Comparison of ENCODE assay signal across 9 cellular contexts in genomic region chr1:160544647-160545046, GRCh38. TPM values are rescaled to one million over a fixed set of nuclear protein-coding genes. Genes with fewer than 3 reads are reported as not detected.
DNase-seq lines count a peak whose midpoint lies in the region; ATAC-seq and TF ChIP-seq lines count a peak whose summit lies in the region.
"Had no signal": no experiment of that assay in that cellular context is flagged by ENCODE, and none has a peak within 500 bp of the region (broad histone marks: within the 10 kb centered on the region; RNA-seq: fewer than 3 reads in every experiment).

No MANE protein-coding gene starts in this region.

- peak overlapping the region; percentile 86 for H3K27ac Mint-ChIP-seq in CD8-positive, alpha-beta T cell
- peak overlapping the region; percentile 42 for H3K27ac Mint-ChIP-seq in activated T-helper 1 cell treated with anti-CD3 and anti-CD28 coated beads, Interleukin-12 subunit alpha, Interleukin-12 subunit beta, Interleukin-2, Interleukin-4 antibody, amounts not matched to agents 30 ng/mL and 10 ng/mL and 1 ng/mL, durations not matched to agents 14 hours and 24 hours and 36 hours

- intact Hi-C loops in CD8-positive, alpha-beta T cell (cut with DNase I, micrococcal nuclease): loop anchor here (1.0 to 10.0 kb wide), 6 partner anchors 33 to 200 kb away; partner anchors contain the start of genes CD84 (in 1 of the 2), COPA (in 1 of the 2) and NCSTN (in 1 of the 2)
- intact Hi-C loops in HCT116 (cut with micrococcal nuclease): no loop called here
- intact Hi-C loops in activated T-helper 1 cell treated with anti-CD3 and anti-CD28 coated beads, Interleukin-12 subunit alpha, Interleukin-12 subunit beta, Interleukin-2, Interleukin-4 antibody, amounts not matched to agents 30 ng/mL and 10 ng/mL and 1 ng/mL, durations not matched to agents 14 hours and 24 hours and 36 hours (cut with micrococcal nuclease): loop anchor here (1.0 kb wide), 2 partner anchors 63 to 116 kb away; no protein-coding TSS in a partner anchor

- BruUV-seq in HCT116 (replicated peaks; lab: Mats Ljungman, UMichigan): no TSS peak

- H3K9me3 ChIP-seq in CD8-positive, alpha-beta T cell (ENCODE audit: low read length): no peaks in the 10 kb centered on the region
- no peaks in the 10 kb centered on the region for H3K9me3 ChIP-seq in HCT116 (ENCODE audit: control insufficient read depth in 1 of 2, insufficient read depth in 1 of 2, low read depth in 1 of 2, low read length in 2 of 2)

- H3K27ac ChIP-seq in CD8-positive, alpha-beta T cell (ENCODE audit: low read depth, low read length): no peak overlapping the region
- H3K27ac ChIP-seq in HCT116 (ENCODE audit: low read depth, low read length): no peak overlapping the region

- H3K4me3 ChIP-seq in CD8-positive, alpha-beta T cell (ENCODE audit: low read depth, low read length): no peak overlapping the region
- no peak overlapping the region for H3K4me3 ChIP-seq in HCT116 (replicated peaks in 1 of 2; ENCODE audit: low read depth in 1 of 2, low read length in 2 of 2)
- H3K4me3 ChIP-seq: lung had no signal

- DNase-seq in CD8-positive, alpha-beta T cell: peak in 2 of 7 experiments; percentile 27 to 30
- DNase-seq in HCT116 (ENCODE audit: low read depth, low spot score) (no peak), kidney glomerular epithelial cell (lab: John Stamatoyannopoulos, UW) (peak; percentile 14), pons (ENCODE audit: low spot score) (no peak), amygdala (lab: John Stamatoyannopoulos, UW) (no peak)
- no peak for DNase-seq in activated T-helper 1 cell treated with anti-CD3 and anti-CD28 coated beads, Interleukin-12 subunit alpha, Interleukin-12 subunit beta, Interleukin-2, Interleukin-4 antibody, amounts not matched to agents 30 ng/mL and 10 ng/mL and 1 ng/mL, durations not matched to agents 14 hours and 24 hours and 36 hours (ENCODE audit: low spot score)

- POLR2A ChIA-PET in CD8-positive, alpha-beta T cell (lab: Charles Lee): interaction anchor here (0.6 to 1.0 kb wide), 5 partner anchors 23 to 116 kb away, joined by 3 to 7 read pairs (median 3); no protein-coding TSS in a partner anchor
- POLR2A ChIA-PET in HCT116 (lab: Charles Lee): no interaction called here

- H3K4me1 Mint-ChIP-seq in CD8-positive, alpha-beta T cell (ENCODE audit: low read depth): peaks cover 57% of the 10 kb centered on the region
- peaks cover 55% of the 10 kb centered on the region for H3K4me1 Mint-ChIP-seq in activated T-helper 1 cell treated with anti-CD3 and anti-CD28 coated beads, Interleukin-12 subunit alpha, Interleukin-12 subunit beta, Interleukin-2, Interleukin-4 antibody, amounts not matched to agents 30 ng/mL and 10 ng/mL and 1 ng/mL, durations not matched to agents 14 hours and 24 hours and 36 hours (ENCODE audit: low read depth)

- H2AFZ ChIP-seq in HCT116 (ENCODE audit: low read depth, low read length, poor library complexity, severe bottlenecking): peak overlapping the region; percentile 24

- no peak overlapping the region for H3K4me3 Mint-ChIP-seq in CD8-positive, alpha-beta T cell
- no peak overlapping the region for H3K4me3 Mint-ChIP-seq in activated T-helper 1 cell treated with anti-CD3 and anti-CD28 coated beads, Interleukin-12 subunit alpha, Interleukin-12 subunit beta, Interleukin-2, Interleukin-4 antibody, amounts not matched to agents 30 ng/mL and 10 ng/mL and 1 ng/mL, durations not matched to agents 14 hours and 24 hours and 36 hours

- no peaks in the 10 kb centered on the region for H4K20me1 ChIP-seq in HCT116 (ENCODE audit: insufficient read depth)

- H3K4me1 ChIP-seq in CD8-positive, alpha-beta T cell (ENCODE audit: insufficient read depth, low read length): peaks cover 44% of the 10 kb centered on the region
- H3K4me1 ChIP-seq in HCT116 (ENCODE audit: control insufficient read depth in 1 of 2, insufficient read depth in 2 of 2, low read length in 2 of 2): no peaks in the 10 kb centered on the region; a peak in 1 of 4 replicates

- H3K27me3 Mint-ChIP-seq in CD8-positive, alpha-beta T cell (ENCODE audit: low read depth): no peaks in the 10 kb centered on the region
- no peaks in the 10 kb centered on the region for H3K27me3 Mint-ChIP-seq in activated T-helper 1 cell treated with anti-CD3 and anti-CD28 coated beads, Interleukin-12 subunit alpha, Interleukin-12 subunit beta, Interleukin-2, Interleukin-4 antibody, amounts not matched to agents 30 ng/mL and 10 ng/mL and 1 ng/mL, durations not matched to agents 14 hours and 24 hours and 36 hours (ENCODE audit: insufficient read depth)

- no peaks in the 10 kb centered on the region for H3K9me2 ChIP-seq in HCT116 (ENCODE audit: insufficient read depth)

- TF ChIP-seq CTCF in CD8-positive, alpha-beta T cell (IDR thresholded peaks at IDR 0.05): peak; percentile 64
- peak; percentile 35 to 62 (median 58); a peak in 4 of 6 replicates for TF ChIP-seq CTCF in HCT116 (IDR thresholded peaks at IDR 0.05 in 2 of 3, conservative IDR thresholded peaks at IDR 0.05 in 1 of 3; ENCODE audit: borderline replicate concordance in 1 of 3, insufficient read depth in 1 of 3, low read depth in 2 of 3, low read length in 2 of 3)

- H3K36me3 Mint-ChIP-seq in CD8-positive, alpha-beta T cell: peaks cover 45% of the 10 kb centered on the region
- peaks cover 28% of the 10 kb centered on the region for H3K36me3 Mint-ChIP-seq in activated T-helper 1 cell treated with anti-CD3 and anti-CD28 coated beads, Interleukin-12 subunit alpha, Interleukin-12 subunit beta, Interleukin-2, Interleukin-4 antibody, amounts not matched to agents 30 ng/mL and 10 ng/mL and 1 ng/mL, durations not matched to agents 14 hours and 24 hours and 36 hours (ENCODE audit: low read depth)

- H3K9ac ChIP-seq in HCT116 (ENCODE audit: low read length): no peak overlapping the region

- no peak for TF ChIP-seq POLR2A in HCT116 (IDR thresholded peaks at IDR 0.05; ENCODE audit: borderline replicate concordance, extremely low read depth, insufficient read depth, insufficient read length)

- no peaks in the 10 kb centered on the region for H3K79me2 ChIP-seq in HCT116 (ENCODE audit: insufficient read depth, low read length)

- H3K36me3 ChIP-seq in CD8-positive, alpha-beta T cell (ENCODE audit: insufficient read depth, low read length): peaks cover 7% of the 10 kb centered on the region
- no peaks in the 10 kb centered on the region for H3K36me3 ChIP-seq in HCT116 (ENCODE audit: control insufficient read depth in 1 of 2, insufficient read depth in 2 of 2, low read length in 2 of 2)

- RAD21 ChIA-PET in HCT116 (lab: Charles Lee; ENCODE audit: low non-redundant PET in 1 of 2, low total read pairs in 2 of 2, uncharacterized antibody in 2 of 2, unreplicated experiment in 2 of 2): interaction anchor here in 1 of 2 experiments (1.1 kb wide), 1 partner anchor 62 kb away, joined by 3 read pairs; no protein-coding TSS in a partner anchor

- H3K9me3 Mint-ChIP-seq in CD8-positive, alpha-beta T cell: no peaks in the 10 kb centered on the region
- no peaks in the 10 kb centered on the region for H3K9me3 Mint-ChIP-seq in activated T-helper 1 cell treated with anti-CD3 and anti-CD28 coated beads, Interleukin-12 subunit alpha, Interleukin-12 subunit beta, Interleukin-2, Interleukin-4 antibody, amounts not matched to agents 30 ng/mL and 10 ng/mL and 1 ng/mL, durations not matched to agents 14 hours and 24 hours and 36 hours

- TF ChIP-seq RAD21 in HCT116 (IDR thresholded peaks at IDR 0.05; ENCODE audit: low read depth): peak; percentile 36

- peak; percentile 46 for ATAC-seq in CD8-positive, alpha-beta T cell
- peak; percentile 80 for ATAC-seq in HCT116
- ATAC-seq in HG02870 (IDR thresholded peaks at IDR 0.05; ENCODE audit: unreplicated experiment): no peak
- no peak for ATAC-seq in HG03039 (IDR thresholded peaks at IDR 0.05; ENCODE audit: unreplicated experiment)

- no peak overlapping the region for H3K4me2 ChIP-seq in HCT116 (ENCODE audit: low read length)

- CTCF ChIA-PET in CD8-positive, alpha-beta T cell (lab: Charles Lee): interaction anchor here (0.5 to 20.0 kb wide), 35 partner anchors 10 to 130 kb away, joined by 3 to 232 read pairs (median 4); partner anchors contain the start of genes CD84 and SLAMF6
- CTCF ChIA-PET in HCT116 (lab: Charles Lee): interaction anchor here (0.9 to 1.5 kb wide), 4 partner anchors 11 to 65 kb away, joined by 3 to 5 read pairs (median 4); no protein-coding TSS in a partner anchor

- H3K27me3 ChIP-seq in CD8-positive, alpha-beta T cell (ENCODE audit: insufficient read depth, low read length): no peaks in the 10 kb centered on the region
- no peaks in the 10 kb centered on the region for H3K27me3 ChIP-seq in HCT116 (ENCODE audit: insufficient read depth, low read length)

TF ChIP-seq in HCT116, 20 proteins besides CTCF, POLR2A, EP300 and RAD21 (continues in another document):
- TF ChIP-seq SP1 (IDR thresholded peaks at IDR 0.05; ENCODE audit: low read depth) (no peak), MAX (IDR thresholded peaks at IDR 0.05) (no peak)

RNA-seq across cellular contexts. Expression of gene SLAMF6, which starts 21.6 kb away (rescaled TPM):
- 1 to 10 TPM; 4.6 to 5.2 TPM for total RNA-seq in CD8-positive, alpha-beta T cell
- total RNA-seq in HCT116 (2021; ENCODE audit: unreplicated experiment): not detected
- not detected in 2 replicates for polyA plus RNA-seq in HCT116 (2012)
- 46.8 and 50.1 TPM in 2 replicates for total RNA-seq in activated T-helper 1 cell treated with anti-CD3 and anti-CD28 coated beads, Interleukin-12 subunit alpha, Interleukin-12 subunit beta, Interleukin-2, Interleukin-4 antibody, amounts not matched to agents 30 ng/mL and 10 ng/mL and 1 ng/mL, durations not matched to agents 14 hours and 24 hours and 36 hours

RNA-seq across cellular contexts. Expression of gene CD84, which starts 34.6 kb away (rescaled TPM):
- total RNA-seq in CD8-positive, alpha-beta T cell: 10 to 100 TPM; 28.3 to 31.7 TPM
- total RNA-seq in HCT116 (2021; ENCODE audit: unreplicated experiment): 0.02 TPM
- not detected in 2 replicates for polyA plus RNA-seq in HCT116 (2012)
- 16.3 and 17.2 TPM in 2 replicates for total RNA-seq in activated T-helper 1 cell treated with anti-CD3 and anti-CD28 coated beads, Interleukin-12 subunit alpha, Interleukin-12 subunit beta, Interleukin-2, Interleukin-4 antibody, amounts not matched to agents 30 ng/mL and 10 ng/mL and 1 ng/mL, durations not matched to agents 14 hours and 24 hours and 36 hours

Comparison
In these comparisons a context has a peak if more than half of its experiments do, and no peak if none do; other contexts are left out.
1. ATAC-seq: peak in CD8-positive, alpha-beta T cell (single experiment) and HCT116 (single experiment); none in HG02870 (single experiment) and HG03039 (single experiment).
2. RNA of gene CD84, which starts 34.6 kb away (total RNA-seq): 28.3 to 31.7 TPM in CD8-positive, alpha-beta T cell and 16.3 to 17.2 TPM in activated T-helper 1 cell treated with anti-CD3 and anti-CD28 coated beads, Interleukin-12 subunit alpha, Interleukin-12 subunit beta, Interleukin-2, Interleukin-4 antibody, amounts not matched to agents 30 ng/mL and 10 ng/mL and 1 ng/mL, durations not matched to agents 14 hours and 24 hours and 36 hours; 0.02 TPM in HCT116 (single experiment); every median in the first group is over 10 times any median in the second.